ENCODE assay signal across 1 cellular context in genomic region chr22:17898375-17898774, GRCh38.
TF ChIP-seq lines count a peak whose summit lies in the region.

No MANE protein-coding gene starts in this region.

TF ChIP-seq in HepG2, 621 proteins besides CTCF, POLR2A, EP300 and RAD21 (continued from another document):
- TF ChIP-seq, protein P1, sequence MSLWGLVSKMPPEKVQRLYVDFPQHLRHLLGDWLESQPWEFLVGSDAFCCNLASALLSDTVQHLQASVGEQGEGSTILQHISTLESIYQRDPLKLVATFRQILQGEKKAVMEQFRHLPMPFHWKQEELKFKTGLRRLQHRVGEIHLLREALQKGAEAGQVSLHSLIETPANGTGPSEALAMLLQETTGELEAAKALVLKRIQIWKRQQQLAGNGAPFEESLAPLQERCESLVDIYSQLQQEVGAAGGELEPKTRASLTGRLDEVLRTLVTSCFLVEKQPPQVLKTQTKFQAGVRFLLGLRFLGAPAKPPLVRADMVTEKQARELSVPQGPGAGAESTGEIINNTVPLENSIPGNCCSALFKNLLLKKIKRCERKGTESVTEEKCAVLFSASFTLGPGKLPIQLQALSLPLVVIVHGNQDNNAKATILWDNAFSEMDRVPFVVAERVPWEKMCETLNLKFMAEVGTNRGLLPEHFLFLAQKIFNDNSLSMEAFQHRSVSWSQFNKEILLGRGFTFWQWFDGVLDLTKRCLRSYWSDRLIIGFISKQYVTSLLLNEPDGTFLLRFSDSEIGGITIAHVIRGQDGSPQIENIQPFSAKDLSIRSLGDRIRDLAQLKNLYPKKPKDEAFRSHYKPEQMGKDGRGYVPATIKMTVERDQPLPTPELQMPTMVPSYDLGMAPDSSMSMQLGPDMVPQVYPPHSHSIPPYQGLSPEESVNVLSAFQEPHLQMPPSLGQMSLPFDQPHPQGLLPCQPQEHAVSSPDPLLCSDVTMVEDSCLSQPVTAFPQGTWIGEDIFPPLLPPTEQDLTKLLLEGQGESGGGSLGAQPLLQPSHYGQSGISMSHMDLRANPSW (CRISPR knock-in tag; IDR thresholded peaks at IDR 0.05; ENCODE audit: borderline replicate concordance), result no peak
- TF ChIP-seq NCOA5 (CRISPR knock-in tag; IDR thresholded peaks at IDR 0.05) (no peak), HIVEP1 (CRISPR knock-in tag; IDR thresholded peaks at IDR 0.05) (no peak), ZNF30 (CRISPR knock-in tag; IDR thresholded peaks at IDR 0.05) (no peak), ZNF343 (CRISPR knock-in tag; IDR thresholded peaks at IDR 0.05) (no peak), ETS1 (CRISPR knock-in tag; IDR thresholded peaks at IDR 0.05) (no peak), GTF3A (CRISPR knock-in tag; conservative IDR thresholded peaks at IDR 0.05) (no peak), GFI1 (CRISPR knock-in tag; IDR thresholded peaks at IDR 0.05; ENCODE audit: borderline replicate concordance) (no peak), ZFYVE20 (CRISPR knock-in tag; IDR thresholded peaks at IDR 0.05; ENCODE audit: borderline replicate concordance, low read depth) (no peak)
TF ChIP-seq in HepG2: peak in this region for 0.
